In genomic region chr17:43018008-43018853, GRCh38 we compare ENCODE assay signal across 1 cellular context.
TF ChIP-seq lines count a peak whose summit lies in the region.

No MANE protein-coding gene starts in this region.

TF ChIP-seq in WTC11, 78 proteins besides CTCF, POLR2A, EP300 and RAD21 (continued from another document):
- no peak for TF ChIP-seq AFF4 (CRISPR knock-in tag; IDR thresholded peaks at IDR 0.05; ENCODE audit: borderline replicate concordance)
- TF ChIP-seq ZSCAN18 (CRISPR knock-in tag; IDR thresholded peaks at IDR 0.05), result no peak
- TF ChIP-seq ZNF396 (CRISPR knock-in tag; IDR thresholded peaks at IDR 0.05; ENCODE audit: borderline replicate concordance), result no peak
- no peak for TF ChIP-seq FOXP1 (CRISPR knock-in tag; IDR thresholded peaks at IDR 0.05; ENCODE audit: borderline replicate concordance)
